In the genomic region with DNA sequence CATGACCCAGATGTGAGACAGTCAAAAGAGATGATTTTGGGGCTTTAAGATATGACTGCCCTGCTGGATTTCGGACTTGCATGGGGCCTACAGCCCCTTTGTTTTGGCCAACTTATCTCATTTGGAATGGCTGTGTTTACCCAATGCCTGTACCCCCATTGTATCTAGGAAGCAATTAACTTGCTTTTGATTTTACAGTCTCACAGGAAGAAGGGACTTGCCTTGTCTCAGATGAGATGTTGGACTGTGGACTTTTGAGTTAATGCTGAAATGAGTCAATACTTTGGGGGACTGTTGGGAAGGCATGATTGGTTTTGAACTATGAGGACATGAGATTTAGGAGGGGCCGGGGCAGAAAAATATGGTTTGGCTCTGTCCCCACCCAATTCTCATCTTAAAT, we compare ENCODE assay signal across 6 cellular contexts.
"Had no signal": no experiment of that assay in that cellular context is flagged by ENCODE, and none has a peak within 500 bp of the region (broad histone marks: within the 10 kb centered on the region; RNA-seq: fewer than 3 reads in every experiment).

No MANE protein-coding gene starts in this region.

- H3K27me3 Mint-ChIP-seq: IgD-negative memory B cell had no signal

- H3K4me2 ChIP-seq: GM23338, KMS-11 had no signal

- H3K27ac ChIP-seq: KMS-11 had no signal

- H3K4me1 Mint-ChIP-seq: GM23338, H9 had no signal

- H3K9ac ChIP-seq: KMS-11 had no signal

- H3K4me3 Mint-ChIP-seq: GM23338, H9, IgD-negative memory B cell had no signal

- H3K4me3 ChIP-seq: GM23338 had no signal

- H3K27ac Mint-ChIP-seq: GM23338, H9, IgD-negative memory B cell had no signal

- DNase-seq: H9, HCEC 1CT, KBM-7 had no signal
